In the genomic region with DNA sequence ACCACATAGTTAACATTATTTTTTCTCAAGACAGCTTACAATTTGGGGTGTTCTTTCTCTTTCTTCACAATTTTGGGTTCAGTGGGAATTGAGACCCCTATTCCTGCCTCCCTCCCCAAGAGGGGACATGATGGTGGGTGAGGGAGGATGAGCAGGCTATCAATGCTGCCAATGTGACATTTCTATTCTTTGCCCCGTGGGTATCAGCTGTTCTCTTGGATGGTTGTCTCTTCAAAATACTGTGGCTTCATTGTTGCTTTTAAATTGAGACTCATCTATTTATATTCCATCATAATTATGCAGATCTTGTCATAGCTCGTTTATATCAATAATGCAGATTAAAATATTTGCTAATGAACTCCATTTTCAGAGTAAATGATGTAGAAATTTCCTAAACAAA, we compare ENCODE assay signal across 33 cellular contexts. TPM values are rescaled to one million over a fixed set of nuclear protein-coding genes. Genes with fewer than 3 reads are reported as not detected.
"Had no signal": no experiment of that assay in that cellular context is flagged by ENCODE, and none has a peak within 500 bp of the region (broad histone marks: within the 10 kb centered on the region; RNA-seq: fewer than 3 reads in every experiment).

No MANE protein-coding gene starts in this region.

- DNase-seq: activated B cell treated with CpG ODN at 0.5 μM for 24 hours; activated CD4-positive, alpha-beta memory T cell treated with anti-CD3 and anti-CD28 coated beads for 36 hours; activated CD4-positive, alpha-beta T cell treated with anti-CD3 and anti-CD28 coated beads for 4 hours; activated CD4-positive, alpha-beta T cell treated with anti-CD3 and anti-CD28 coated beads, Interleukin-2, amount 10 ng/mL, durations not matched to agents 24 days and 14 days; activated CD4-positive, alpha-beta T cell treated with anti-CD3 and anti-CD28 coated beads, Interleukin-2, amount 50 U/mL, for 1 hour; activated CD4-positive, alpha-beta T cell treated with anti-CD3 and anti-CD28 coated beads, Interleukin-2, amount 50 U/mL, for 4 hours; activated CD4-positive, CD25-positive, alpha-beta regulatory T cell treated with anti-CD3 and anti-CD28 coated beads, Interleukin-2, amount 50 U/mL, for 72 hours; activated CD8-positive, alpha-beta memory T cell treated with anti-CD3 and anti-CD28 coated beads, Interleukin-2, amount 50 U/mL, for 4 hours; activated CD8-positive, alpha-beta T cell treated with anti-CD3 and anti-CD28 coated beads for 36 hours; activated effector memory CD4-positive, alpha-beta T cell treated with anti-CD3 and anti-CD28 coated beads, Interleukin-2, amount 50 U/mL, for 16 hours; activated gamma-delta T cell treated with Interleukin-2 at 50 U/mL for 16 hours; activated naive CD4-positive, alpha-beta T cell; activated naive CD4-positive, alpha-beta T cell treated with anti-CD3 and anti-CD28 coated beads for 36 hours; activated naive CD4-positive, alpha-beta T cell treated with anti-CD3 and anti-CD28 coated beads, Interleukin-2, amount 50 U/mL, for 16 hours; activated naive CD8-positive, alpha-beta T cell treated with anti-CD3 and anti-CD28 coated beads for 36 hours; activated T-cell treated with anti-CD3 and anti-CD28 coated beads for 4 hours; activated T-cell treated with anti-CD3 and anti-CD28 coated beads, Interleukin-2, amount 50 U/mL, for 1 hour; activated T-cell treated with anti-CD3 and anti-CD28 coated beads, Interleukin-2, amount 50 U/mL, for 4 hours; activated T-cell treated with anti-CD3 and anti-CD28 coated beads, Interleukin-2, amount 50 U/mL, for 72 hours; adrenal gland; amniotic stem cell; aorta; body of pancreas; brain microvascular endothelial cell; central memory CD4-positive, alpha-beta T cell; T-helper 1 cell; T-helper 2 cell; T-helper 9 cell had no signal

- FAIRE-seq: astrocyte had no signal

RNA-seq across cellular contexts. Expression of a gene that starts 56.5 kb away (rescaled TPM):
- total RNA-seq: activated B cell treated with CpG ODN at 0.5 μM for 24 hours; activated CD4-positive, alpha-beta memory T cell treated with anti-CD3 and anti-CD28 coated beads for 36 hours; activated CD4-positive, alpha-beta T cell treated with anti-CD3 and anti-CD28 coated beads, Interleukin-2, amount 10 ng/mL, durations not matched to agents 24 days and 14 days; activated CD8-positive, alpha-beta memory T cell treated with anti-CD3 and anti-CD28 coated beads for 36 hours; activated CD8-positive, alpha-beta T cell treated with anti-CD3 and anti-CD28 coated beads for 36 hours; activated naive CD4-positive, alpha-beta T cell treated with anti-CD3 and anti-CD28 coated beads for 36 hours; activated naive CD4-positive, alpha-beta T cell treated with anti-CD3 and anti-CD28 coated beads, Interleukin-2, amount 50 U/mL, for 72 hours; activated naive CD8-positive, alpha-beta T cell treated with anti-CD3 and anti-CD28 coated beads for 36 hours; activated T-cell treated with anti-CD3 and anti-CD28 coated beads, Interleukin-2, amount 50 U/mL, for 4 hours; activated T-cell treated with anti-CD3 and anti-CD28 coated beads, Interleukin-2, amount 50 U/mL, for 72 hours; activated T-helper 1 cell treated with anti-CD3 and anti-CD28 coated beads, Interleukin-12 subunit alpha, Interleukin-12 subunit beta, Interleukin-2, Interleukin-4 antibody, amounts not matched to agents 30 ng/mL and 10 ng/mL and 1 ng/mL, durations not matched to agents 14 hours and 24 hours and 36 hours; activated T-helper 17 cell treated with anti-CD3 and anti-CD28 coated beads, Interleukin-2, amount 50 U/mL, for 72 hours had no signal
- polyA plus RNA-seq: aorta had no signal
